ENCODE assay signal across 24 cellular contexts in genomic region chr12:45704968-45705367, GRCh38.
"Had no signal": no experiment of that assay in that cellular context is flagged by ENCODE, and none has a peak within 500 bp of the region (broad histone marks: within the 10 kb centered on the region; RNA-seq: fewer than 3 reads in every experiment).

No MANE protein-coding gene starts in this region.

- H3K4me3 ChIP-seq: esophagus squamous epithelium, gastroesophageal sphincter, hepatocyte, pancreas, right lobe of liver, stomach, thoracic aorta had no signal

- H2AFZ ChIP-seq: hepatocyte had no signal

- H3K4me1 ChIP-seq: esophagus squamous epithelium, gastroesophageal sphincter had no signal

- DNase-seq: cortex of kidney; effector memory CD4-positive, alpha-beta T cell; esophagus squamous epithelium; foreskin fibroblast; glutamatergic neuron; kidney; left colon; mammary epithelial cell; occipital lobe; pancreas; right lobe of liver; stimulated activated CD4-positive, alpha-beta T cell treated with anti-CD3 and anti-CD28 coated beads, Interleukin-2, amount 100 ng/mL, for 24 hours; stimulated activated CD4-positive, alpha-beta T cell treated with anti-CD3 and anti-CD28 coated beads, Interleukin-4, amount 100 ng/mL, for 4 hours; stimulated activated naive B cell treated with anti-CD40 and anti-IgM and Interleukin-4, amounts not matched to agents 10 μg/mL and 1 μg/mL and 100 μg/mL, for 72 hours; stomach; substantia nigra; trophoblast cell had no signal

- H3K4me2 ChIP-seq: hepatocyte had no signal

- H3K9me3 ChIP-seq: esophagus squamous epithelium, pancreas, right lobe of liver had no signal

- H3K79me2 ChIP-seq: hepatocyte had no signal

- H3K4me1 Mint-ChIP-seq: mesothelial cell of epicardium, nephron had no signal

- H3K4me3 Mint-ChIP-seq: central memory CD8-positive, alpha-beta T cell; mesothelial cell of epicardium; nephron; stimulated activated naive B cell treated with anti-CD40 and anti-IgM and Interleukin-4, amounts not matched to agents 10 μg/mL and 1 μg/mL and 100 μg/mL, for 72 hours had no signal

- H3K27me3 ChIP-seq: esophagus squamous epithelium, gastroesophageal sphincter, hepatocyte, pancreas, right lobe of liver, stomach had no signal

- H3K27me3 Mint-ChIP-seq: central memory CD8-positive, alpha-beta T cell; progenitor cell of endocrine pancreas; stimulated activated naive B cell treated with anti-CD40 and anti-IgM and Interleukin-4, amounts not matched to agents 10 μg/mL and 1 μg/mL and 100 μg/mL, for 72 hours had no signal

- H3K27ac Mint-ChIP-seq: mesothelial cell of epicardium; nephron; progenitor cell of endocrine pancreas; stimulated activated naive B cell treated with anti-CD40 and anti-IgM and Interleukin-4, amounts not matched to agents 10 μg/mL and 1 μg/mL and 100 μg/mL, for 72 hours had no signal

- H3K36me3 ChIP-seq: esophagus squamous epithelium, gastroesophageal sphincter, pancreas, right lobe of liver, stomach, thoracic aorta had no signal

- ATAC-seq: gastroesophageal sphincter; left colon; pancreas; right lobe of liver; stimulated activated naive B cell treated with anti-CD40 and anti-IgM and Interleukin-4, amounts not matched to agents 10 μg/mL and 1 μg/mL and 100 μg/mL, for 72 hours had no signal

- H3K27ac ChIP-seq: esophagus squamous epithelium, gastroesophageal sphincter, hepatocyte, pancreas, right lobe of liver, stomach, thoracic aorta had no signal

- H3K9me3 Mint-ChIP-seq: central memory CD8-positive, alpha-beta T cell had no signal
